In genomic region chr6:158969148-158969547, GRCh38 we compare ENCODE assay signal across 1 cellular context.
TF ChIP-seq lines count a peak whose summit lies in the region.

No MANE protein-coding gene starts in this region.

TF ChIP-seq in K562, 482 proteins besides CTCF, POLR2A, EP300 and RAD21:
- TF ChIP-seq PYGO2 (tag; IDR thresholded peaks at IDR 0.05) = no peak
- peak; percentile 98 for TF ChIP-seq CBX5 (IDR thresholded peaks at IDR 0.05; ENCODE audit: borderline replicate concordance, low read depth)
- TF ChIP-seq, protein P1, sequence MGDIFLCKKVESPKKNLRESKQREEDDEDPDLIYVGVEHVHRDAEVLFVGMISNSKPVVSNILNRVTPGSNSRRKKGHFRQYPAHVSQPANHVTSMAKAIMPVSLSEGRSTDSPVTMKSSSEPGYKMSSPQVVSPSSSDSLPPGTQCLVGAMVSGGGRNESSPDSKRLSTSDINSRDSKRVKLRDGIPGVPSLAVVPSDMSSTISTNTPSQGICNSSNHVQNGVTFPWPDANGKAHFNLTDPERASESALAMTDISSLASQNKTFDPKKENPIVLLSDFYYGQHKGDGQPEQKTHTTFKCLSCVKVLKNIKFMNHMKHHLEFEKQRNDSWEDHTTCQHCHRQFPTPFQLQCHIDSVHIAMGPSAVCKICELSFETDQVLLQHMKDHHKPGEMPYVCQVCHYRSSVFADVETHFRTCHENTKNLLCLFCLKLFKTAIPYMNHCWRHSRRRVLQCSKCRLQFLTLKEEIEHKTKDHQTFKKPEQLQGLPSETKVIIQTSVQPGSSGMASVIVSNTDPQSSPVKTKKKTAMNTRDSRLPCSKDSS (IDR thresholded peaks at IDR 0.05; ENCODE audit: low read depth, partially characterized antibody) = peak; percentile 66
- TF ChIP-seq ARNT (IDR thresholded peaks at IDR 0.05) = no peak
- peak; percentile 44; the same call in 1 of the 2 replicates for TF ChIP-seq CBX1 (IDR thresholded peaks at IDR 0.05; ENCODE audit: low read depth)
- TF ChIP-seq ZNF384 (IDR thresholded peaks at IDR 0.05; ENCODE audit: low read depth, low read length) = 0 out of 2 replicates have a peak, but pooled peaks have one; percentile 10
- no peak for TF ChIP-seq ELK3 (CRISPR knock-in tag; IDR thresholded peaks at IDR 0.05)
- peak; percentile 84 for TF ChIP-seq ZFP1 (CRISPR knock-in tag; IDR thresholded peaks at IDR 0.05)
- TF ChIP-seq, protein P2, sequence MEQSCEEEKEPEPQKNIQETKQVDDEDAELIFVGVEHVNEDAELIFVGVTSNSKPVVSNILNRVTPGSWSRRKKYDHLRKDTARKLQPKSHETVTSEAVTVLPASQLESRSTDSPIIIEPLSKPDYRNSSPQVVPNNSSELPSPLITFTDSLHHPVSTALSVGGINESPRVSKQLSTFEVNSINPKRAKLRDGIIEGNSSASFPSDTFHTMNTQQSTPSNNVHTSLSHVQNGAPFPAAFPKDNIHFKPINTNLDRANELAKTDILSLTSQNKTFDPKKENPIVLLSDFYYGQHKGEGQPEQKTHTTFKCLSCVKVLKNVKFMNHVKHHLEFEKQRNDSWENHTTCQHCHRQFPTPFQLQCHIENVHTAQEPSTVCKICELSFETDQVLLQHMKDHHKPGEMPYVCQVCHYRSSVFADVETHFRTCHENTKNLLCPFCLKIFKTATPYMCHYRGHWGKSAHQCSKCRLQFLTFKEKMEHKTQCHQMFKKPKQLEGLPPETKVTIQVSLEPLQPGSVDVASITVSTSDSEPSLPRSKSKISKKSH (CRISPR knock-in tag; IDR thresholded peaks at IDR 0.05) = 0 out of 2 replicates have a peak, but pooled peaks have one; percentile 61
- TF ChIP-seq THRAP3 (IDR thresholded peaks at IDR 0.05; ENCODE audit: borderline replicate concordance) = no peak
- TF ChIP-seq TRIM24 (IDR thresholded peaks at IDR 0.05) = peak in 1 of 2 experiments; percentile 59; a peak in 2 of 4 replicates
- peak; percentile 65; the same call in 1 of the 2 replicates for TF ChIP-seq ZNF583 (CRISPR knock-in tag; IDR thresholded peaks at IDR 0.05)
- TF ChIP-seq TRIM28 (IDR thresholded peaks at IDR 0.05) = peak; percentile 93
- TF ChIP-seq SNRNP70 (optimal IDR thresholded peaks at IDR 0.05; ENCODE audit: low read depth, low read length) = no peak
- TF ChIP-seq CBX3 (IDR thresholded peaks at IDR 0.05; ENCODE audit: borderline replicate concordance in 1 of 2, low read length in 2 of 2) = peak in 1 of 2 experiments; percentile 99; a peak in 2 of 3 replicates
- no peak for TF ChIP-seq FIP1L1 (IDR thresholded peaks at IDR 0.05; ENCODE audit: low read depth, low read length, poor library complexity, severe bottlenecking)
